In genomic region chr19:51124729-51125128, GRCh38 we compare ENCODE assay signal across 10 cellular contexts. TPM values are rescaled to one million over a fixed set of nuclear protein-coding genes. Genes with fewer than 3 reads are reported as not detected.
A peak's percentile ranks its signal among the peaks of the same experiment; 100 is the strongest.
DNase-seq lines count a peak whose midpoint lies in the region; ATAC-seq, FAIRE-seq and TF ChIP-seq lines count a peak whose summit lies in the region.
"Had no signal": no experiment of that assay in that cellular context is flagged by ENCODE, and none has a peak within 500 bp of the region (broad histone marks: within the 10 kb centered on the region; RNA-seq: fewer than 3 reads in every experiment).

Gene SIGLEC9, plus strand, starts transcription at chr19:51124906. Its CDS starts 69 bp downstream, at chr19:51124975.

- H3K36me3 ChIP-seq in GM23338 (ENCODE audit: insufficient read depth) (no peaks in the 10 kb centered on the region), right atrium auricular region (no peaks in the 10 kb centered on the region), small intestine (ENCODE audit: control insufficient read depth in 2 of 2, insufficient read depth in 2 of 2, low read length in 2 of 2) (no peaks in the 10 kb centered on the region)
- H3K36me3 ChIP-seq: SJSA1 had no signal

- H3K36me3 Mint-ChIP-seq in GM23338 (ENCODE audit: low read depth) = no peaks in the 10 kb centered on the region; the same call in 2 of the 3 replicates
- H3K36me3 Mint-ChIP-seq in activated CD4-positive, alpha-beta memory T cell treated with anti-CD3 and anti-CD28 coated beads, Interleukin-2, amount 10 ng/mL, durations not matched to agents 7 days and 5 days (ENCODE audit: low read depth) = peaks cover 3% of the 10 kb centered on the region

- no peaks in the 10 kb centered on the region for H3K79me2 ChIP-seq in GM23338 (replicated peaks; ENCODE audit: insufficient read depth)

- no peaks in the 10 kb centered on the region for H3K4me1 ChIP-seq in GM23338 (ENCODE audit: insufficient read depth)
- H3K4me1 ChIP-seq in right atrium auricular region = no peaks in the 10 kb centered on the region
- H3K4me1 ChIP-seq in small intestine (ENCODE audit: control insufficient read depth in 2 of 2, insufficient read depth in 1 of 2, low read depth in 1 of 2, low read length in 1 of 2) = no peaks in the 10 kb centered on the region

- H3K4me1 Mint-ChIP-seq in GM23338 = no peaks in the 10 kb centered on the region
- H3K4me1 Mint-ChIP-seq in activated CD4-positive, alpha-beta memory T cell treated with anti-CD3 and anti-CD28 coated beads, Interleukin-2, amount 10 ng/mL, durations not matched to agents 7 days and 5 days = peaks cover 73% of the 10 kb centered on the region

- peaks cover 21% of the 10 kb centered on the region for H3K27me3 Mint-ChIP-seq in GM23338 (ENCODE audit: insufficient read depth, low read depth, poor library complexity)
- peaks cover 8% of the 10 kb centered on the region for H3K27me3 Mint-ChIP-seq in activated CD4-positive, alpha-beta memory T cell treated with anti-CD3 and anti-CD28 coated beads, Interleukin-2, amount 10 ng/mL, durations not matched to agents 7 days and 5 days

- no peak for TF ChIP-seq CTCF in GM23338 (conservative IDR thresholded peaks at IDR 0.05; ENCODE audit: low read depth in 2 of 2)
- no peak for TF ChIP-seq CTCF in right atrium auricular region (IDR thresholded peaks at IDR 0.05)

- H2AFZ ChIP-seq in GM23338 = 0 out of 2 replicates have a peak within 1 kb of the TSS, but pooled peaks have one; percentile 59

- H3K9me3 ChIP-seq in right atrium auricular region = no peaks in the 10 kb centered on the region
- no peaks in the 10 kb centered on the region for H3K9me3 ChIP-seq in small intestine (ENCODE audit: control insufficient read depth, low read depth)
- H3K9me3 ChIP-seq: SJSA1 had no signal

- H3K9me2 ChIP-seq in GM23338 (ENCODE audit: insufficient read depth) = no peaks in the 10 kb centered on the region

- no peaks in the 10 kb centered on the region; the same call in 1 of the 3 replicates for H3K9me3 Mint-ChIP-seq in GM23338
- no peaks in the 10 kb centered on the region for H3K9me3 Mint-ChIP-seq in activated CD4-positive, alpha-beta memory T cell treated with anti-CD3 and anti-CD28 coated beads, Interleukin-2, amount 10 ng/mL, durations not matched to agents 7 days and 5 days

- no peak for ATAC-seq in GM23338
- peak; percentile 76 for ATAC-seq in sciatic nerve
- no peak for ATAC-seq in HG02610 (IDR thresholded peaks at IDR 0.05; ENCODE audit: unreplicated experiment)

- H4K20me1 ChIP-seq in GM23338 (replicated peaks; ENCODE audit: insufficient read depth) = no peaks in the 10 kb centered on the region

- no peak within 1 kb of the TSS for H3K27ac Mint-ChIP-seq in GM23338
- H3K27ac Mint-ChIP-seq in activated CD4-positive, alpha-beta memory T cell treated with anti-CD3 and anti-CD28 coated beads, Interleukin-2, amount 10 ng/mL, durations not matched to agents 7 days and 5 days = peak within 1 kb of the TSS; percentile 84

- H3K27ac ChIP-seq in GM23338 (ENCODE audit: low read depth) = no peak within 1 kb of the TSS
- H3K27ac ChIP-seq in right atrium auricular region = peak within 1 kb of the TSS; percentile 48 to 60
- H3K27ac ChIP-seq in small intestine (ENCODE audit: low read depth in 1 of 2, low read length in 1 of 2) = peak within 1 kb of the TSS in 1 of 2 donors; percentile 32
- H3K27ac ChIP-seq: SJSA1 had no signal

- no peaks in the 10 kb centered on the region for H3F3A ChIP-seq in GM23338 (replicated peaks; ENCODE audit: low read depth)

- FAIRE-seq in small intestine (lab: Jason Lieb, UNC) = no peak

- CTCF ChIA-PET in activated CD4-positive, alpha-beta memory T cell treated with anti-CD3 and anti-CD28 coated beads, Interleukin-2, amount 10 ng/mL, durations not matched to agents 7 days and 5 days (lab: Charles Lee) = interaction anchor here (1.3 kb wide), 1 partner anchor 10 kb away, joined by 4 read pairs; no protein-coding TSS in a partner anchor

- H3K27me3 ChIP-seq in GM23338 (ENCODE audit: insufficient read depth) (no peaks in the 10 kb centered on the region), right atrium auricular region (no peaks in the 10 kb centered on the region), small intestine (ENCODE audit: control insufficient read depth in 2 of 2, insufficient read depth in 2 of 2, low read length in 2 of 2) (peaks cover 0 to 2% of the 10 kb centered on the region in 2 donors)
- H3K27me3 ChIP-seq: SJSA1 had no signal

- WGBS in small intestine, 3 donors = 62 to 78% (median 70%) methylated on average over 13 to 14 of the region's 14 CpGs

- no peak within 1 kb of the TSS for H3K4me3 ChIP-seq in GM23338
- H3K4me3 ChIP-seq in right atrium auricular region = peak within 1 kb of the TSS; percentile 14 to 21
- H3K4me3 ChIP-seq in small intestine (ENCODE audit: low read depth in 1 of 2, low read length in 2 of 2) = no peak within 1 kb of the TSS
- H3K4me3 ChIP-seq: SJSA1 had no signal

- POLR2A ChIA-PET in activated CD4-positive, alpha-beta memory T cell treated with anti-CD3 and anti-CD28 coated beads, Interleukin-2, amount 10 ng/mL, durations not matched to agents 7 days and 5 days (lab: Charles Lee) = interaction anchor here (1.0 kb wide), 1 partner anchor 10 kb away, joined by 4 read pairs; no protein-coding TSS in a partner anchor

- H3K4me3 Mint-ChIP-seq in GM23338 = no peak within 1 kb of the TSS
- H3K4me3 Mint-ChIP-seq in activated CD4-positive, alpha-beta memory T cell treated with anti-CD3 and anti-CD28 coated beads, Interleukin-2, amount 10 ng/mL, durations not matched to agents 7 days and 5 days = peak within 1 kb of the TSS; percentile 22

- H3K4me2 ChIP-seq in GM23338 = no peak within 1 kb of the TSS

- intact Hi-C loops in sciatic nerve (cut with DNase I) = no loop called here

- no peak for DNase-seq in GM23338 (ENCODE audit: low spot score)
- no peak for DNase-seq in activated CD4-positive, alpha-beta memory T cell treated with anti-CD3 and anti-CD28 coated beads, Interleukin-2, amount 10 ng/mL, durations not matched to agents 7 days and 5 days
- DNase-seq in right atrium auricular region (ENCODE audit: low spot score) = no peak
- DNase-seq in sciatic nerve (ENCODE audit: low spot score) = peak; percentile 62
- no peak for DNase-seq in superior temporal gyrus (ENCODE audit: extremely low spot score)
- no peak for DNase-seq in small intestine
- DNase-seq: effector CD4-positive, alpha-beta T cell had no signal

RNA-seq across cellular contexts. Expression of gene SIGLEC9, which starts in this region (rescaled TPM):
- not detected in 2 replicates for total RNA-seq in GM23338 (2014; rRNA removed; shearing (Covaris generic))
- polyA plus RNA-seq in GM23338 (2016; fragmentation: Nextera tagmentation; extraction: Ambion mirVana) (not detected in 2 replicates), small intestine (1 to 10 TPM in 2 of 3 donors, under 1 TPM in 1; 0.81 to 3.4 (median 1.1) TPM)
- 1 to 10 TPM; 1.1 to 1.7 TPM for total RNA-seq in activated CD4-positive, alpha-beta memory T cell treated with anti-CD3 and anti-CD28 coated beads, Interleukin-2, amount 10 ng/mL, durations not matched to agents 7 days and 5 days
- total RNA-seq in right atrium auricular region (1 to 10 TPM; 1.5 to 7.4 TPM), sciatic nerve (5.3 TPM)
- total RNA-seq: renal cortical epithelial cell, SJSA1 had no signal

Comparison
In these comparisons a context has a peak if more than half of its experiments do, and no peak if none do; other contexts are left out.
1. H3K4me3 ChIP-seq: peak in right atrium auricular region (2 of 2); none in GM23338 (single experiment) and small intestine (0 of 2).